ENCODE assay signal across 8 cellular contexts in genomic region chr6:122400467-122401089, GRCh38. TPM values are rescaled to one million over a fixed set of nuclear protein-coding genes. Genes with fewer than 3 reads are reported as not detected.
DNase-seq lines count a peak whose midpoint lies in the region; ATAC-seq, FAIRE-seq and TF ChIP-seq lines count a peak whose summit lies in the region.

No MANE protein-coding gene starts in this region.

- no peak overlapping the region for H3K27ac ChIP-seq in ascending aorta
- H3K27ac ChIP-seq in aorta (ENCODE audit: low read depth in 1 of 2, low read length in 2 of 2) = no peak overlapping the region

- no peak for TF ChIP-seq POLR2A in GM12892 (IDR thresholded peaks at IDR 0.05; ENCODE audit: low read depth, low read length)

- WGBS in aorta, 2 donors = 58 to 70% methylated on average over 4 of the region's 4 CpGs

- peak overlapping the region; percentile 96 for H3K4me3 Mint-ChIP-seq in stimulated activated naive CD8-positive, alpha-beta T cell treated with anti-CD3 and anti-CD28 coated beads, Interleukin-15, Interleukin-2, amounts not matched to agents 100 ng/mL and 50 ng/mL, for 24 hours

- peak overlapping the region; percentile 95 for H3K27ac Mint-ChIP-seq in stimulated activated naive CD8-positive, alpha-beta T cell treated with anti-CD3 and anti-CD28 coated beads, Interleukin-15, Interleukin-2, amounts not matched to agents 100 ng/mL and 50 ng/mL, for 24 hours

- no peak for TF ChIP-seq CTCF in ascending aorta (IDR thresholded peaks at IDR 0.05)

- FAIRE-seq in GM12892 (lab: Jason Lieb, UNC) = no peak

- peaks cover 15% of the 10 kb centered on the region for H3K36me3 Mint-ChIP-seq in stimulated activated naive CD8-positive, alpha-beta T cell treated with anti-CD3 and anti-CD28 coated beads, Interleukin-15, Interleukin-2, amounts not matched to agents 100 ng/mL and 50 ng/mL, for 24 hours (ENCODE audit: low read depth)

- intact Hi-C loops in ascending aorta (cut with DNase I) = loop anchor here (10.0 kb wide), 1 partner anchor 1066 kb away; the partner anchor contains the start of gene TBC1D32
- intact Hi-C loops in aorta (cut with DNase I) = no loop called here

- ATAC-seq in stimulated activated naive CD8-positive, alpha-beta T cell treated with anti-CD3 and anti-CD28 coated beads, Interleukin-15, Interleukin-2, amounts not matched to agents 100 U/mL and 50 U/mL, for 24 hours = no peak
- no peak for ATAC-seq in aorta (ENCODE audit: low FRiP score)

- H3K4me1 ChIP-seq in ascending aorta (peaks cover 0 to 2% of the 10 kb centered on the region in 2 donors), aorta (ENCODE audit: control insufficient read depth in 1 of 2, insufficient read depth in 2 of 2, low read length in 2 of 2) (peaks cover 0 to 4% of the 10 kb centered on the region in 2 donors)

- DNase-seq in stimulated activated naive CD8-positive, alpha-beta T cell treated with anti-CD3 and anti-CD28 coated beads, Interleukin-15, Interleukin-2, amounts not matched to agents 100 U/mL and 50 U/mL, for 24 hours = no peak
- no peak for DNase-seq in ascending aorta (ENCODE audit: low spot score in 2 of 2)
- DNase-seq in lung microvascular endothelial cell (ENCODE audit: low read depth in 2 of 2) = peak; percentile 1 to 3
- no peak for DNase-seq in aorta
- no peak for DNase-seq in GM12892 (ENCODE audit: insufficient read length)
- no peak for DNase-seq in activated CD4-positive, CD25-positive, alpha-beta regulatory T cell treated with anti-CD3 and anti-CD28 coated beads, Interleukin-2, amount 50 U/mL, for 72 hours
- no peak for DNase-seq in germinal center (ENCODE audit: low spot score)

- H3K36me3 ChIP-seq in ascending aorta (no peaks in the 10 kb centered on the region), aorta (ENCODE audit: control insufficient read depth in 1 of 2, insufficient read depth in 2 of 2, low read length in 1 of 2) (no peaks in the 10 kb centered on the region)

- H3K9me3 ChIP-seq in ascending aorta (no peaks in the 10 kb centered on the region), aorta (ENCODE audit: control insufficient read depth, low read length) (no peaks in the 10 kb centered on the region)

- H3K27me3 Mint-ChIP-seq in stimulated activated naive CD8-positive, alpha-beta T cell treated with anti-CD3 and anti-CD28 coated beads, Interleukin-15, Interleukin-2, amounts not matched to agents 100 ng/mL and 50 ng/mL, for 24 hours = no peaks in the 10 kb centered on the region

- no peaks in the 10 kb centered on the region for H3K9me3 Mint-ChIP-seq in stimulated activated naive CD8-positive, alpha-beta T cell treated with anti-CD3 and anti-CD28 coated beads, Interleukin-15, Interleukin-2, amounts not matched to agents 100 ng/mL and 50 ng/mL, for 24 hours

- H3K4me3 ChIP-seq in ascending aorta (peak overlapping the region; percentile 84 to 99), aorta (ENCODE audit: low read length in 2 of 2) (peak overlapping the region; percentile 63 to 93)

- peaks cover 54% of the 10 kb centered on the region for H3K4me1 Mint-ChIP-seq in stimulated activated naive CD8-positive, alpha-beta T cell treated with anti-CD3 and anti-CD28 coated beads, Interleukin-15, Interleukin-2, amounts not matched to agents 100 ng/mL and 50 ng/mL, for 24 hours (ENCODE audit: low read depth)

- H3K27me3 ChIP-seq in ascending aorta (no peaks in the 10 kb centered on the region), aorta (ENCODE audit: control insufficient read depth in 1 of 2, insufficient read depth in 2 of 2, low read length in 1 of 2) (no peaks in the 10 kb centered on the region)

RNA-seq across cellular contexts. Expression of gene HSF2, which starts 1.1 kb away (rescaled TPM):
- total RNA-seq in ascending aorta (26.1 TPM), lung microvascular endothelial cell (15.9 and 18.8 TPM in 2 replicates), aorta (10 to 100 TPM; 11.4 to 13.9 TPM)
- polyA plus RNA-seq in aorta = 1 to 10 TPM; 6.8 to 9.8 TPM
- 14.1 TPM for polyA plus RNA-seq in GM12892 (2012; ENCODE audit: missing spikeins)

Comparison
In these comparisons a context has a peak if more than half of its experiments do, and no peak if none do; other contexts are left out.
1. DNase-seq: peak in lung microvascular endothelial cell (2 of 2); none in stimulated activated naive CD8-positive, alpha-beta T cell treated with anti-CD3 and anti-CD28 coated beads, Interleukin-15, Interleukin-2, amounts not matched to agents 100 U/mL and 50 U/mL, for 24 hours (single experiment), ascending aorta (0 of 2), aorta (0 of 2), GM12892 (single experiment), activated CD4-positive, CD25-positive, alpha-beta regulatory T cell treated with anti-CD3 and anti-CD28 coated beads, Interleukin-2, amount 50 U/mL, for 72 hours (single experiment) and germinal center (single experiment).